In the genomic region with DNA sequence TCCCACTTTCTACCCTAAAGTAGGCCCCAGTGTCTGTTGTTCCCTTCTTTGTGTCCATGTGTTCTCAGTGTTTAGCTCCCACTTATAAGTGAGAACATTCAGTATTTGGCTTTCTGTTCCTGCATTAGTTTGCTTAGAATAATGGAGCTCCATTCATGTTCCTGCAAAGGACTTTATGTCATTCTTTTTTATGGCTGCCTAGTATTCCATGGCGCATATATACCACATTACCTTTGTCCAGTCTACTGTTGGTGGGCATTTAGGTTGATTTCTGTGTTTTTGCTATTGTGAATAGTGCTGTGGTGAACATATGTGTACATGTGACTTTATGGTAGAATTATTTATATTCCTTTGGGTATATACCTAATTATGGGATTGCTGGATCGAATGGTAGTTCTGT, we compare ENCODE assay signal across 8 cellular contexts. TPM values are rescaled to one million over a fixed set of nuclear protein-coding genes. Genes with fewer than 3 reads are reported as not detected.
"Had no signal": no experiment of that assay in that cellular context is flagged by ENCODE, and none has a peak within 500 bp of the region (broad histone marks: within the 10 kb centered on the region; RNA-seq: fewer than 3 reads in every experiment).

No MANE protein-coding gene starts in this region.

- H3K4me3 Mint-ChIP-seq: IgD-negative memory B cell had no signal

- H3K27ac ChIP-seq: HL-60 had no signal

- ATAC-seq: HepG2 had no signal

- FAIRE-seq: HepG2, HTR-8/SVneo had no signal

- DNase-seq: IMR-90, KBM-7, KG1 had no signal

- H3K27ac Mint-ChIP-seq: IgD-negative memory B cell had no signal

RNA-seq across cellular contexts. Expression of a gene that starts 30.4 kb away (rescaled TPM):
- total RNA-seq: HepG2, HT-29, IMR-90 had no signal
- polyA plus RNA-seq: IgD-negative memory B cell, IMR-90 had no signal
